In genomic region chr11:36073411-36074203, GRCh38 we compare ENCODE assay signal across 10 cellular contexts.
DNase-seq lines count a peak whose midpoint lies in the region; ATAC-seq, FAIRE-seq and TF ChIP-seq lines count a peak whose summit lies in the region.
"Had no signal": no experiment of that assay in that cellular context is flagged by ENCODE, and none has a peak within 500 bp of the region (broad histone marks: within the 10 kb centered on the region; RNA-seq: fewer than 3 reads in every experiment).

No MANE protein-coding gene starts in this region.

- no peak overlapping the region for H3K27ac ChIP-seq in K562 (ENCODE audit: extremely low read depth, low read depth, low read length)
- H3K27ac ChIP-seq in smooth muscle cell (ENCODE audit: low read depth): peak overlapping the region; percentile 87
- H3K27ac ChIP-seq: thoracic aorta had no signal

- BruUV-seq in K562 (replicated peaks; lab: Mats Ljungman, UMichigan): no TSS peak

- H3K79me2 ChIP-seq in K562 (ENCODE audit: control insufficient read depth, insufficient read depth, low read length) (no peaks in the 10 kb centered on the region), smooth muscle cell (ENCODE audit: low read depth) (no peaks in the 10 kb centered on the region)

- H3F3A ChIP-seq in smooth muscle cell (ENCODE audit: low read depth): peaks cover 31% of the 10 kb centered on the region

- H3K9me3 ChIP-seq in K562 (replicated peaks; ENCODE audit: control insufficient read depth, insufficient read depth, low read depth, low read length) (no peaks in the 10 kb centered on the region), smooth muscle cell (replicated peaks; ENCODE audit: low read depth) (no peaks in the 10 kb centered on the region)
- H3K9me3 ChIP-seq: thoracic aorta had no signal

- no peak for TF ChIP-seq EP300 in K562 (IDR thresholded peaks at IDR 0.05; ENCODE audit: low read length)

- H3K4me2 ChIP-seq in K562 (ENCODE audit: insufficient read depth, low read length): no peak overlapping the region
- peak overlapping the region; percentile 68 for H3K4me2 ChIP-seq in smooth muscle cell

- DNase-seq in NCI-H2227 (lab: John Stamatoyannopoulos, UW; ENCODE audit: unreplicated experiment): peak; percentile 18
- no peak for DNase-seq in NCI-H2227 treated with DMSO at 0.1 percent for 48 hours (lab: John Stamatoyannopoulos, UW)
- DNase-seq in K562 (ENCODE audit: extremely low read depth in 1 of 4, low spot score in 3 of 4): no peak
- DNase-seq in hypothalamus (lab: John Stamatoyannopoulos, UW): peak in 40 of 51 donors; percentile 11 to 80 (median 43)
- peak; percentile 13 for DNase-seq in smooth muscle cell (lab: John Stamatoyannopoulos, UW; ENCODE audit: unreplicated experiment)
- no peak for DNase-seq in activated CD4-positive, alpha-beta T cell treated with anti-CD3 and anti-CD28 coated beads for 1 hour
- no peak for DNase-seq in GM19238 (ENCODE audit: insufficient read length, low spot score)
- DNase-seq in NCI-H187 treated with DMSO at 0.1 percent for 48 hours (lab: John Stamatoyannopoulos, UW): no peak

- ATAC-seq in K562: peak; percentile 47

- TF ChIP-seq RAD21 in K562 (CRISPR knock-in tag; conservative IDR thresholded peaks at IDR 0.05 in 1 of 2, IDR thresholded peaks at IDR 0.05 in 1 of 2): no peak

- CTCF ChIA-PET in K562 (lab: Yijun Ruan, JAX; ENCODE audit: low intra/inter-chr PET ratio): no interaction called here

- H3K27me3 ChIP-seq in K562 (ENCODE audit: control insufficient read depth in 2 of 2, insufficient read depth in 2 of 2, low read length in 2 of 2) (no peaks in the 10 kb centered on the region), smooth muscle cell (ENCODE audit: low read depth) (no peaks in the 10 kb centered on the region)

- H3K4me3 ChIP-seq in K562 (no peak overlapping the region), smooth muscle cell (no peak overlapping the region)
- H3K4me3 ChIP-seq: thoracic aorta had no signal

- H3K9ac ChIP-seq in K562 (ENCODE audit: insufficient read depth in 1 of 2, low read depth in 2 of 2, low read length in 2 of 2) (no peak overlapping the region), smooth muscle cell (ENCODE audit: low read depth) (peak overlapping the region; percentile 58)

- WGBS in K562 (ENCODE audit: insufficient coverage, low coverage, missing lambda C conversion rate): 49% methylated on average over 9 of the region's 9 CpGs
- WGBS in smooth muscle cell (ENCODE audit: low lambda C conversion rate): 31% methylated on average over 9 of the region's 9 CpGs

- no peak for TF ChIP-seq CTCF in K562 (IDR thresholded peaks at IDR 0.05 in 2 of 3, conservative IDR thresholded peaks at IDR 0.05 in 1 of 3; ENCODE audit: insufficient read depth in 2 of 3, low read depth in 1 of 3, low read length in 3 of 3)
- TF ChIP-seq CTCF in smooth muscle cell (IDR thresholded peaks at IDR 0.05; ENCODE audit: borderline replicate concordance, insufficient read depth, poor library complexity, severe bottlenecking): no peak

- TF ChIP-seq POLR2A in K562 (conservative IDR thresholded peaks at IDR 0.05): no peak

- H3K36me3 ChIP-seq in K562 (ENCODE audit: control insufficient read depth, insufficient read depth, low read length) (no peaks in the 10 kb centered on the region), smooth muscle cell (ENCODE audit: low read depth) (no peaks in the 10 kb centered on the region)
- H3K36me3 ChIP-seq: thoracic aorta had no signal

- H2AFZ ChIP-seq in K562 (ENCODE audit: low read depth, low read length) (peak overlapping the region; percentile 30), smooth muscle cell (ENCODE audit: low read depth) (no peak overlapping the region)

- no peaks in the 10 kb centered on the region for H4K20me1 ChIP-seq in K562 (replicated peaks; ENCODE audit: control insufficient read depth, insufficient read depth, low read length)
- H4K20me1 ChIP-seq in smooth muscle cell (ENCODE audit: low read depth): no peaks in the 10 kb centered on the region

- no peak for FAIRE-seq in K562 (lab: Jason Lieb, UNC)
- FAIRE-seq: A204.1 had no signal

- H3K4me1 ChIP-seq in K562 (replicated peaks in 1 of 2; ENCODE audit: control insufficient read depth in 2 of 2, insufficient read depth in 2 of 2, low read length in 2 of 2) (peaks cover 7 to 12% of the 10 kb centered on the region in 2 experiments), smooth muscle cell (ENCODE audit: low read depth) (peaks cover 33% of the 10 kb centered on the region)

- in situ Hi-C loops in K562 (cut with MboI): no loop called here

- intact Hi-C loops in K562 (cut with micrococcal nuclease): no loop called here

- no peaks in the 10 kb centered on the region for H3K9me1 ChIP-seq in K562 (ENCODE audit: control insufficient read depth, insufficient read depth, low read length)

- POLR2A ChIA-PET in K562 (lab: Yijun Ruan, JAX): interaction anchor here (0.7 to 1.4 kb wide), 3 partner anchors 11 to 635 kb away, joined by 3 to 9 read pairs (median 3); no protein-coding TSS in a partner anchor

TF ChIP-seq in K562, 482 proteins besides CTCF, POLR2A, EP300 and RAD21 (continues in another document):
- 0 out of 2 replicates have a peak, but pooled peaks have one; percentile 7 for TF ChIP-seq ARID1B (IDR thresholded peaks at IDR 0.05)
- peak; percentile 30; the same call in 1 of the 2 replicates for TF ChIP-seq ZNF175 (CRISPR knock-in tag; IDR thresholded peaks at IDR 0.05; ENCODE audit: low read depth)
- TF ChIP-seq ZNF589 (CRISPR knock-in tag; IDR thresholded peaks at IDR 0.05; ENCODE audit: low read depth): peak; percentile 73
- 0 out of 2 replicates have a peak, but pooled peaks have one; percentile 11 for TF ChIP-seq MAFG (tag; conservative IDR thresholded peaks at IDR 0.05)
- TF ChIP-seq BHLHE40 (IDR thresholded peaks at IDR 0.05; ENCODE audit: low read length): peak; percentile 53; the same call in 1 of the 2 replicates
- TF ChIP-seq MEIS2 (IDR thresholded peaks at IDR 0.05; ENCODE audit: partially characterized antibody): peak; percentile 88
- TF ChIP-seq ZNF584 (CRISPR knock-in tag; IDR thresholded peaks at IDR 0.05; ENCODE audit: low read depth): 0 out of 2 replicates have a peak, but pooled peaks have one; percentile 55
- TF ChIP-seq ETV1 (tag; conservative IDR thresholded peaks at IDR 0.05; ENCODE audit: low read depth): 0 out of 2 replicates have a peak, but pooled peaks have one; percentile 30
- TF ChIP-seq ATF3 (IDR thresholded peaks at IDR 0.05): peak; percentile 60; the same call in 1 of the 2 replicates
- TF ChIP-seq ATF3 (CRISPR knock-in tag; conservative IDR thresholded peaks at IDR 0.05): no peak
- no peak for TF ChIP-seq ZFP1 (CRISPR knock-in tag; IDR thresholded peaks at IDR 0.05)
- TF ChIP-seq CBFA2T3 (IDR thresholded peaks at IDR 0.05): peak; percentile 48
- TF ChIP-seq BACH1 (tag; IDR thresholded peaks at IDR 0.05): 0 out of 2 replicates have a peak, but pooled peaks have one; percentile 26
- no peak for TF ChIP-seq CEBPG (CRISPR knock-in tag; IDR thresholded peaks at IDR 0.05)
- 0 out of 4 replicates have a peak, but pooled peaks of 1 of the 2 experiments have one; percentile 8 for TF ChIP-seq CEBPG (tag; conservative IDR thresholded peaks at IDR 0.05 in 1 of 2, IDR thresholded peaks at IDR 0.05 in 1 of 2)
- TF ChIP-seq VEZF1 (CRISPR knock-in tag; IDR thresholded peaks at IDR 0.05): peak; percentile 32; the same call in 1 of the 2 replicates
- TF ChIP-seq TCF3 (CRISPR knock-in tag; IDR thresholded peaks at IDR 0.05): no peak
- TF ChIP-seq MAZ (CRISPR knock-in tag; conservative IDR thresholded peaks at IDR 0.05 in 1 of 2, IDR thresholded peaks at IDR 0.05 in 1 of 2): 0 out of 4 replicates have a peak, but pooled peaks of 1 of the 2 experiments have one; percentile 8
- no peak for TF ChIP-seq SRSF1 (IDR thresholded peaks at IDR 0.05; ENCODE audit: low read depth, low read length)
- TF ChIP-seq ZSCAN32 (CRISPR knock-in tag; IDR thresholded peaks at IDR 0.05): no peak
- TF ChIP-seq CBFA2T2 (conservative IDR thresholded peaks at IDR 0.05): peak; percentile 34
- TF ChIP-seq PKNOX1 (IDR thresholded peaks at IDR 0.05): peak; percentile 71
- 0 out of 2 replicates have a peak, but pooled peaks have one; percentile 24 for TF ChIP-seq DMBX1 (CRISPR knock-in tag; IDR thresholded peaks at IDR 0.05; ENCODE audit: borderline replicate concordance)
- no peak for TF ChIP-seq NR2C2 (CRISPR knock-in tag; IDR thresholded peaks at IDR 0.05)
- TF ChIP-seq NR2C2 (tag; IDR thresholded peaks at IDR 0.05): peak; percentile 50; the same call in 1 of the 2 replicates
- no peak for TF ChIP-seq STAG1 (CRISPR knock-in tag; IDR thresholded peaks at IDR 0.05; ENCODE audit: borderline replicate concordance)

Comparison
In these comparisons a context has a peak if more than half of its experiments do, and no peak if none do; other contexts are left out.
1. DNase-seq: peak in NCI-H2227 (single experiment), hypothalamus (40 of 51) and smooth muscle cell (single experiment); none in NCI-H2227 treated with DMSO at 0.1 percent for 48 hours (single experiment), K562 (0 of 4), activated CD4-positive, alpha-beta T cell treated with anti-CD3 and anti-CD28 coated beads for 1 hour (single experiment), GM19238 (single experiment) and NCI-H187 treated with DMSO at 0.1 percent for 48 hours (single experiment).